Comparison of ENCODE assay signal across 25 cellular contexts in the genomic region with DNA sequence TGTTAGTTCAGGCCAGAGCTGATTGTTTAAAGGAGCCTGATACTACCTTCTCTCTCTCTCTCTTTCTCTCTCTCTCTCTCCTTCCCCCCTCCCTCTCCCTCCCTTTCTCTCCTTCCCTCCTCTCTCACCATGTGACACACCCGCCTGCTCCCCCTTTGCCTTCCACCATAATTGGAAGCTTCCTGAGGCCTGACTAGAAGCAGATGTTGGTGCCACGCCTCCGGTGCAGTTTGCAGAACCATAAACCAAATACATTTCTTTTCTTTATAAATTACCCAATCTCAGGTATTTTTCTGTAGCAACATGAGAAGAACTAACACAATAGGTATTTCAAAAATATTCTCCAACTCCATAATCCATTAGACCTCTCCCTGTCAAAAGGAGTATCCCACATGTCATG.
"Had no signal": no experiment of that assay in that cellular context is flagged by ENCODE, and none has a peak within 500 bp of the region (broad histone marks: within the 10 kb centered on the region; RNA-seq: fewer than 3 reads in every experiment).

No MANE protein-coding gene starts in this region.

- H3K27ac ChIP-seq: adrenal gland, heart right ventricle, lower lobe of right lung, psoas muscle, right atrium auricular region, spleen, testis had no signal

- H3K36me3 ChIP-seq: adrenal gland, heart right ventricle, lower lobe of right lung, right atrium auricular region, spleen had no signal

- H3K4me1 ChIP-seq: adrenal gland, heart right ventricle, lower lobe of right lung, right atrium auricular region, spleen, testis had no signal

- H3K9me3 ChIP-seq: adrenal gland, heart right ventricle, lower lobe of right lung, psoas muscle, right atrium auricular region, spleen, testis had no signal

- H3K27ac Mint-ChIP-seq: activated B cell treated with CpG ODN at 0.5 μM for 24 hours; activated CD4-positive, alpha-beta T cell treated with anti-CD3 and anti-CD28 coated beads for 36 hours; activated naive CD4-positive, alpha-beta T cell treated with anti-CD3 and anti-CD28 coated beads, Interleukin-2, amount 50 U/mL, for 72 hours; activated T-cell treated with anti-CD3 and anti-CD28 coated beads, Interleukin-2, amount 50 U/mL, for 24 hours; activated T-helper 17 cell treated with anti-CD3 and anti-CD28 coated beads, Interleukin-2, amount 50 U/mL, for 72 hours; naive thymus-derived CD8-positive, alpha-beta T cell had no signal

- H3K27me3 ChIP-seq: adrenal gland, heart right ventricle, right atrium auricular region, spleen, testis had no signal

- H3K4me1 Mint-ChIP-seq: activated B cell treated with CpG ODN at 0.5 μM for 24 hours; activated CD4-positive, alpha-beta T cell treated with anti-CD3 and anti-CD28 coated beads for 36 hours; activated T-helper 17 cell treated with anti-CD3 and anti-CD28 coated beads, Interleukin-2, amount 50 U/mL, for 72 hours; naive thymus-derived CD8-positive, alpha-beta T cell had no signal

- H3K9me3 Mint-ChIP-seq: activated B cell treated with CpG ODN at 0.5 μM for 24 hours; activated naive CD4-positive, alpha-beta T cell treated with anti-CD3 and anti-CD28 coated beads, Interleukin-2, amount 50 U/mL, for 72 hours; activated T-cell treated with anti-CD3 and anti-CD28 coated beads, Interleukin-2, amount 50 U/mL, for 24 hours; activated T-helper 17 cell treated with anti-CD3 and anti-CD28 coated beads, Interleukin-2, amount 50 U/mL, for 72 hours had no signal

- H3K27me3 Mint-ChIP-seq: activated T-cell treated with anti-CD3 and anti-CD28 coated beads, Interleukin-2, amount 50 U/mL, for 24 hours had no signal

- H3K4me3 Mint-ChIP-seq: activated B cell treated with CpG ODN at 0.5 μM for 24 hours; activated CD4-positive, alpha-beta T cell treated with anti-CD3 and anti-CD28 coated beads for 36 hours; activated T-cell treated with anti-CD3 and anti-CD28 coated beads, Interleukin-2, amount 50 U/mL, for 24 hours; activated T-helper 17 cell treated with anti-CD3 and anti-CD28 coated beads, Interleukin-2, amount 50 U/mL, for 72 hours; naive thymus-derived CD8-positive, alpha-beta T cell had no signal

- H3K36me3 Mint-ChIP-seq: activated naive CD4-positive, alpha-beta T cell treated with anti-CD3 and anti-CD28 coated beads, Interleukin-2, amount 50 U/mL, for 72 hours; naive thymus-derived CD8-positive, alpha-beta T cell had no signal

- ATAC-seq: activated CD4-positive, alpha-beta T cell treated with anti-CD3 and anti-CD28 coated beads for 36 hours; activated naive CD4-positive, alpha-beta T cell treated with anti-CD3 and anti-CD28 coated beads, Interleukin-2, amount 50 U/mL, for 72 hours; activated T-helper 17 cell treated with anti-CD3 and anti-CD28 coated beads, Interleukin-2, amount 50 U/mL, for 72 hours; heart right ventricle; left lobe of liver; lower lobe of right lung; naive thymus-derived CD8-positive, alpha-beta T cell; psoas muscle had no signal

- DNase-seq: activated B cell treated with CpG ODN at 0.5 μM for 24 hours; activated CD4-positive, alpha-beta T cell treated with anti-CD3 and anti-CD28 coated beads for 36 hours; activated CD4-positive, alpha-beta T cell treated with anti-CD3 and anti-CD28 coated beads, Interleukin-2, amount 50 U/mL, for 4 hours; activated CD8-positive, alpha-beta memory T cell treated with anti-CD3 and anti-CD28 coated beads for 24 hours; activated CD8-positive, alpha-beta memory T cell treated with anti-CD3 and anti-CD28 coated beads, Interleukin-2, amount 50 U/mL, for 4 hours; activated T-cell treated with anti-CD3 and anti-CD28 coated beads, Interleukin-2, amount 50 U/mL, for 24 hours; adrenal gland; central memory CD4-positive, alpha-beta T cell; dermis blood vessel endothelial cell; effector CD8-positive, alpha-beta T cell; heart right ventricle; kidney; lower lobe of right lung; naive thymus-derived CD8-positive, alpha-beta T cell; psoas muscle; spleen; stimulated activated CD4-positive, alpha-beta T cell treated with anti-CD3 and anti-CD28 coated beads, Interleukin-4, amount 100 ng/mL, for 1 hour; stimulated activated naive CD4-positive, alpha-beta T cell; T-helper 9 cell; testis had no signal

- FAIRE-seq: astrocyte, kidney had no signal

- H3K4me3 ChIP-seq: adrenal gland, heart right ventricle, lower lobe of right lung, psoas muscle, right atrium auricular region, spleen, testis had no signal
